ENCODE assay signal across 1 cellular context in genomic region chr11:130161441-130161840, GRCh38.
TF ChIP-seq lines count a peak whose summit lies in the region.

No MANE protein-coding gene starts in this region.

TF ChIP-seq in GM23338, 12 proteins besides CTCF, POLR2A, EP300 and RAD21 (continued from another document):
- TF ChIP-seq ZNF462 (CRISPR knock-in tag; IDR thresholded peaks at IDR 0.05), result no peak
- no peak for TF ChIP-seq JUNB (IDR thresholded peaks at IDR 0.05; ENCODE audit: unreplicated experiment)
- TF ChIP-seq, protein P1, sequence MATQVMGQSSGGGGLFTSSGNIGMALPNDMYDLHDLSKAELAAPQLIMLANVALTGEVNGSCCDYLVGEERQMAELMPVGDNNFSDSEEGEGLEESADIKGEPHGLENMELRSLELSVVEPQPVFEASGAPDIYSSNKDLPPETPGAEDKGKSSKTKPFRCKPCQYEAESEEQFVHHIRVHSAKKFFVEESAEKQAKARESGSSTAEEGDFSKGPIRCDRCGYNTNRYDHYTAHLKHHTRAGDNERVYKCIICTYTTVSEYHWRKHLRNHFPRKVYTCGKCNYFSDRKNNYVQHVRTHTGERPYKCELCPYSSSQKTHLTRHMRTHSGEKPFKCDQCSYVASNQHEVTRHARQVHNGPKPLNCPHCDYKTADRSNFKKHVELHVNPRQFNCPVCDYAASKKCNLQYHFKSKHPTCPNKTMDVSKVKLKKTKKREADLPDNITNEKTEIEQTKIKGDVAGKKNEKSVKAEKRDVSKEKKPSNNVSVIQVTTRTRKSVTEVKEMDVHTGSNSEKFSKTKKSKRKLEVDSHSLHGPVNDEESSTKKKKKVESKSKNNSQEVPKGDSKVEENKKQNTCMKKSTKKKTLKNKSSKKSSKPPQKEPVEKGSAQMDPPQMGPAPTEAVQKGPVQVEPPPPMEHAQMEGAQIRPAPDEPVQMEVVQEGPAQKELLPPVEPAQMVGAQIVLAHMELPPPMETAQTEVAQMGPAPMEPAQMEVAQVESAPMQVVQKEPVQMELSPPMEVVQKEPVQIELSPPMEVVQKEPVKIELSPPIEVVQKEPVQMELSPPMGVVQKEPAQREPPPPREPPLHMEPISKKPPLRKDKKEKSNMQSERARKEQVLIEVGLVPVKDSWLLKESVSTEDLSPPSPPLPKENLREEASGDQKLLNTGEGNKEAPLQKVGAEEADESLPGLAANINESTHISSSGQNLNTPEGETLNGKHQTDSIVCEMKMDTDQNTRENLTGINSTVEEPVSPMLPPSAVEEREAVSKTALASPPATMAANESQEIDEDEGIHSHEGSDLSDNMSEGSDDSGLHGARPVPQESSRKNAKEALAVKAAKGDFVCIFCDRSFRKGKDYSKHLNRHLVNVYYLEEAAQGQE (IDR thresholded peaks at IDR 0.05; ENCODE audit: unreplicated experiment), result no peak
- TF ChIP-seq ZNF331 (CRISPR knock-in tag; IDR thresholded peaks at IDR 0.05; ENCODE audit: low read depth), result no peak
